Comparison of ENCODE assay signal across 10 cellular contexts in genomic region chr14:99259327-99259726, GRCh38. TPM values are rescaled to one million over a fixed set of nuclear protein-coding genes. Genes with fewer than 3 reads are reported as not detected.
A peak's percentile ranks its signal among the peaks of the same experiment; 100 is the strongest.
DNase-seq lines count a peak whose midpoint lies in the region; ATAC-seq and TF ChIP-seq lines count a peak whose summit lies in the region.
"Had no signal": no experiment of that assay in that cellular context is flagged by ENCODE, and none has a peak within 500 bp of the region (broad histone marks: within the 10 kb centered on the region; RNA-seq: fewer than 3 reads in every experiment).

No MANE protein-coding gene starts in this region.

- peak overlapping the region; percentile 100 for H3K27ac Mint-ChIP-seq in activated naive CD4-positive, alpha-beta T cell treated with anti-CD3 and anti-CD28 coated beads, Interleukin-2, amount 10 ng/mL, durations not matched to agents 7 days and 5 days
- H3K27ac Mint-ChIP-seq in mesothelial cell of epicardium (peak overlapping the region; percentile 96), Caco-2 (ENCODE audit: unreplicated experiment) (no peak overlapping the region)

- TF ChIP-seq POLR2A in upper lobe of left lung (IDR thresholded peaks at IDR 0.05): peak in 1 of 4 donors; percentile 16

- H3K4me3 ChIP-seq in upper lobe of left lung (no peak overlapping the region), Caco-2 (ENCODE audit: low read depth, low read length) (no peak overlapping the region)
- H3K4me3 ChIP-seq: sigmoid colon had no signal

- no peaks in the 10 kb centered on the region for H3K27me3 Mint-ChIP-seq in activated naive CD4-positive, alpha-beta T cell treated with anti-CD3 and anti-CD28 coated beads, Interleukin-2, amount 10 ng/mL, durations not matched to agents 7 days and 5 days
- H3K27me3 Mint-ChIP-seq in mesothelial cell of epicardium (ENCODE audit: low read depth) (peaks cover 10% of the 10 kb centered on the region), Caco-2 (ENCODE audit: insufficient read depth, unreplicated experiment) (peaks cover 23% of the 10 kb centered on the region)

- intact Hi-C loops in Caco-2 (cut with micrococcal nuclease; ENCODE audit: unreplicated experiment): no loop called here

- peaks cover 98% of the 10 kb centered on the region for H3K4me1 Mint-ChIP-seq in activated naive CD4-positive, alpha-beta T cell treated with anti-CD3 and anti-CD28 coated beads, Interleukin-2, amount 10 ng/mL, durations not matched to agents 7 days and 5 days
- peaks cover 71% of the 10 kb centered on the region for H3K4me1 Mint-ChIP-seq in mesothelial cell of epicardium
- H3K4me1 Mint-ChIP-seq in Caco-2 (ENCODE audit: low read depth, unreplicated experiment): no peaks in the 10 kb centered on the region

- peaks cover 83% of the 10 kb centered on the region for H3K36me3 Mint-ChIP-seq in activated naive CD4-positive, alpha-beta T cell treated with anti-CD3 and anti-CD28 coated beads, Interleukin-2, amount 10 ng/mL, durations not matched to agents 7 days and 5 days
- H3K36me3 Mint-ChIP-seq in mesothelial cell of epicardium: no peaks in the 10 kb centered on the region
- no peaks in the 10 kb centered on the region for H3K36me3 Mint-ChIP-seq in Caco-2 (ENCODE audit: insufficient read depth, unreplicated experiment)

- ATAC-seq in upper lobe of left lung (ENCODE audit: low FRiP score in 2 of 2): no peak
- no peak for ATAC-seq in GM18511 (IDR thresholded peaks at IDR 0.05; ENCODE audit: unreplicated experiment)

- CTCF ChIA-PET in activated naive CD4-positive, alpha-beta T cell treated with anti-CD3 and anti-CD28 coated beads, Interleukin-2, amount 10 ng/mL, durations not matched to agents 7 days and 5 days (lab: Charles Lee): interaction anchor here (0.8 to 11.2 kb wide), 2 partner anchors 25 to 1120 kb away, joined by 3 to 140 read pairs; no protein-coding TSS in a partner anchor
- CTCF ChIA-PET in Caco-2 (lab: Charles Lee): no interaction called here

- POLR2A ChIA-PET in Caco-2 (lab: Charles Lee): no interaction called here

- H3K36me3 ChIP-seq in upper lobe of left lung (no peaks in the 10 kb centered on the region), Caco-2 (ENCODE audit: control insufficient read depth, insufficient read depth, low read length) (no peaks in the 10 kb centered on the region)
- H3K36me3 ChIP-seq: sigmoid colon had no signal

- peak overlapping the region in 3 of 4 donors; percentile 18 to 49 (median 21) for H3K27ac ChIP-seq in upper lobe of left lung
- H3K27ac ChIP-seq: sigmoid colon had no signal

- peak overlapping the region; percentile 92 for H3K4me3 Mint-ChIP-seq in activated naive CD4-positive, alpha-beta T cell treated with anti-CD3 and anti-CD28 coated beads, Interleukin-2, amount 10 ng/mL, durations not matched to agents 7 days and 5 days
- H3K4me3 Mint-ChIP-seq in mesothelial cell of epicardium (peak overlapping the region; percentile 44), Caco-2 (ENCODE audit: unreplicated experiment) (no peak overlapping the region)

- BruUV-seq in Caco-2 (replicated peaks; lab: Mats Ljungman, UMichigan): no TSS peak

- TF ChIP-seq EP300 in upper lobe of left lung (IDR thresholded peaks at IDR 0.05): no peak

- WGBS in upper lobe of left lung, 2 donors: 85% methylated on average over 15 of the region's 15 CpGs

- TF ChIP-seq CTCF in mesothelial cell of epicardium (IDR thresholded peaks at IDR 0.05; ENCODE audit: unreplicated experiment): no peak
- no peak for TF ChIP-seq CTCF in upper lobe of left lung (IDR thresholded peaks at IDR 0.05)
- no peak for TF ChIP-seq CTCF in Caco-2 (IDR thresholded peaks at IDR 0.05; ENCODE audit: insufficient read depth in 1 of 2, low read depth in 1 of 2, low read length in 1 of 2, severe bottlenecking in 1 of 2, unreplicated experiment in 1 of 2)

- DNase-seq in activated naive CD4-positive, alpha-beta T cell treated with Interleukin-2 at 50 U/mL for 16 hours: peak; percentile 47
- DNase-seq in activated naive CD4-positive, alpha-beta T cell (lab: John Stamatoyannopoulos, UW): no peak
- peak; percentile 58 for DNase-seq in activated naive CD4-positive, alpha-beta T cell treated with anti-CD3 and anti-CD28 coated beads, Interleukin-2, amount 10 ng/mL, durations not matched to agents 7 days and 5 days
- DNase-seq in mesothelial cell of epicardium (ENCODE audit: low spot score in 2 of 2, unreplicated experiment in 2 of 2) (no peak), upper lobe of left lung (no peak), Caco-2 (no peak), AG20443 (ENCODE audit: low spot score) (no peak)
- DNase-seq: GOT3, sigmoid colon had no signal

- no peaks in the 10 kb centered on the region for H3K27me3 ChIP-seq in upper lobe of left lung
- no peaks in the 10 kb centered on the region for H3K27me3 ChIP-seq in Caco-2 (replicated peaks; ENCODE audit: control insufficient read depth, insufficient read depth, low read length)

- H3K9me3 Mint-ChIP-seq in activated naive CD4-positive, alpha-beta T cell treated with anti-CD3 and anti-CD28 coated beads, Interleukin-2, amount 10 ng/mL, durations not matched to agents 7 days and 5 days: no peaks in the 10 kb centered on the region
- H3K9me3 Mint-ChIP-seq in mesothelial cell of epicardium (no peaks in the 10 kb centered on the region), Caco-2 (ENCODE audit: unreplicated experiment) (no peaks in the 10 kb centered on the region)

- H3K4me1 ChIP-seq in upper lobe of left lung (no peaks in the 10 kb centered on the region), Caco-2 (no peaks in the 10 kb centered on the region)
- H3K4me1 ChIP-seq: sigmoid colon had no signal

- H3K9me3 ChIP-seq in upper lobe of left lung (no peaks in the 10 kb centered on the region), Caco-2 (no peaks in the 10 kb centered on the region)
- H3K9me3 ChIP-seq: sigmoid colon had no signal

RNA-seq across cellular contexts. Expression of gene BCL11B, which starts 12.7 kb away (rescaled TPM):
- total RNA-seq in mesothelial cell of epicardium (11.6 to 12.3 TPM (median 11.8 TPM) in 3 replicates), upper lobe of left lung (1 to 10 TPM; 1.1 to 4.5 (median 2.2) TPM), Caco-2 (2022) (0.05 TPM in 1 of 2 replicates, not detected in the other)

Comparison
In these comparisons a context has a peak if more than half of its experiments do, and no peak if none do; other contexts are left out.
1. DNase-seq: peak in activated naive CD4-positive, alpha-beta T cell treated with Interleukin-2 at 50 U/mL for 16 hours (single experiment) and activated naive CD4-positive, alpha-beta T cell treated with anti-CD3 and anti-CD28 coated beads, Interleukin-2, amount 10 ng/mL, durations not matched to agents 7 days and 5 days (single experiment); none in activated naive CD4-positive, alpha-beta T cell (0 of 4), mesothelial cell of epicardium (0 of 2), upper lobe of left lung (0 of 2), Caco-2 (0 of 2) and AG20443 (single experiment).